In genomic region chr4:25238052-25238451, GRCh38 we compare ENCODE assay signal across 22 cellular contexts. TPM values are rescaled to one million over a fixed set of nuclear protein-coding genes. Genes with fewer than 3 reads are reported as not detected.
A peak's percentile ranks its signal among the peaks of the same experiment; 100 is the strongest.
DNase-seq lines count a peak whose midpoint lies in the region; ATAC-seq, FAIRE-seq and TF ChIP-seq lines count a peak whose summit lies in the region.
"Had no signal": no experiment of that assay in that cellular context is flagged by ENCODE, and none has a peak within 500 bp of the region (broad histone marks: within the 10 kb centered on the region; RNA-seq: fewer than 3 reads in every experiment).

No MANE protein-coding gene starts in this region.

- no peaks in the 10 kb centered on the region for H3K27me3 Mint-ChIP-seq in T-helper 1 cell treated with Interleukin-12 subunit alpha and Interleukin-12 subunit beta and Interleukin-4 antibody, amounts not matched to agents 30 μg/mL and 1 μg/mL, for 36 hours (ENCODE audit: low read depth)
- no peaks in the 10 kb centered on the region for H3K27me3 Mint-ChIP-seq in activated naive CD8-positive, alpha-beta T cell treated with anti-CD3 and anti-CD28 coated beads, Interleukin-2, amount 10 ng/mL, durations not matched to agents 7 days and 5 days
- no peaks in the 10 kb centered on the region for H3K27me3 Mint-ChIP-seq in activated naive CD8-positive, alpha-beta T cell treated with anti-CD3 and anti-CD28 coated beads for 36 hours
- H3K27me3 Mint-ChIP-seq in stimulated activated memory B cell treated with anti-CD40 and anti-IgM and Interleukin-4, amounts not matched to agents 10 μg/mL and 1 μg/mL and 100 μg/mL, for 72 hours = no peaks in the 10 kb centered on the region

- peaks cover 18% of the 10 kb centered on the region for H3K36me3 Mint-ChIP-seq in T-helper 1 cell treated with Interleukin-12 subunit alpha and Interleukin-12 subunit beta and Interleukin-4 antibody, amounts not matched to agents 30 μg/mL and 1 μg/mL, for 36 hours (ENCODE audit: low read depth)
- H3K36me3 Mint-ChIP-seq in activated naive CD8-positive, alpha-beta T cell treated with anti-CD3 and anti-CD28 coated beads, Interleukin-2, amount 10 ng/mL, durations not matched to agents 7 days and 5 days = peaks cover 36% of the 10 kb centered on the region
- H3K36me3 Mint-ChIP-seq in activated naive CD8-positive, alpha-beta T cell treated with anti-CD3 and anti-CD28 coated beads for 36 hours = peaks cover 31% of the 10 kb centered on the region
- H3K36me3 Mint-ChIP-seq in stimulated activated memory B cell treated with anti-CD40 and anti-IgM and Interleukin-4, amounts not matched to agents 10 μg/mL and 1 μg/mL and 100 μg/mL, for 72 hours = peaks cover 12% of the 10 kb centered on the region

- no peaks in the 10 kb centered on the region for H3K27me3 ChIP-seq in GM12878 (replicated peaks in 1 of 2; ENCODE audit: control insufficient read depth in 2 of 2, insufficient read depth in 2 of 2, low read length in 1 of 2)
- H3K27me3 ChIP-seq in SK-N-SH (ENCODE audit: insufficient read depth) = no peaks in the 10 kb centered on the region

- POLR2A ChIA-PET in activated naive CD8-positive, alpha-beta T cell treated with anti-CD3 and anti-CD28 coated beads, Interleukin-2, amount 10 ng/mL, durations not matched to agents 7 days and 5 days (lab: Charles Lee) = no interaction called here
- POLR2A ChIA-PET in GM12878 (lab: Charles Lee) (interaction anchor here (0.6 to 1.2 kb wide), 3 partner anchors 75 to 91 kb away, joined by 3 to 4 read pairs (median 4); partner anchors contain the start of gene ZCCHC4), SK-N-SH (lab: Yijun Ruan, JAX) (no interaction called here)

- peaks cover 40% of the 10 kb centered on the region for H3K4me1 Mint-ChIP-seq in T-helper 1 cell treated with Interleukin-12 subunit alpha and Interleukin-12 subunit beta and Interleukin-4 antibody, amounts not matched to agents 30 μg/mL and 1 μg/mL, for 36 hours (ENCODE audit: low read depth)
- peaks cover 39% of the 10 kb centered on the region for H3K4me1 Mint-ChIP-seq in activated naive CD8-positive, alpha-beta T cell treated with anti-CD3 and anti-CD28 coated beads, Interleukin-2, amount 10 ng/mL, durations not matched to agents 7 days and 5 days
- peaks cover 48% of the 10 kb centered on the region for H3K4me1 Mint-ChIP-seq in activated naive CD8-positive, alpha-beta T cell treated with anti-CD3 and anti-CD28 coated beads for 36 hours
- H3K4me1 Mint-ChIP-seq in stimulated activated memory B cell treated with anti-CD40 and anti-IgM and Interleukin-4, amounts not matched to agents 10 μg/mL and 1 μg/mL and 100 μg/mL, for 72 hours = peaks cover 51% of the 10 kb centered on the region

- SMC1A ChIA-PET in GM12878 (lab: Charles Lee; ENCODE audit: uncharacterized antibody, unreplicated experiment) = interaction anchor here (0.8 to 5.4 kb wide), 4 partner anchors 15 to 130 kb away, joined by 3 to 38 read pairs (median 9); partner anchors contain the start of gene ZCCHC4

- ATAC-seq in activated naive CD8-positive, alpha-beta T cell treated with anti-CD3 and anti-CD28 coated beads, Interleukin-2, amount 10 ng/mL, durations not matched to agents 7 days and 5 days (ENCODE audit: low read depth) = no peak
- no peak for ATAC-seq in GM12878
- no peak for ATAC-seq in stimulated activated memory B cell treated with anti-CD40 and anti-IgM and Interleukin-4, amounts not matched to agents 10 μg/mL and 1 μg/mL and 100 μg/mL, for 72 hours
- ATAC-seq in HG02870 (IDR thresholded peaks at IDR 0.05; ENCODE audit: unreplicated experiment) = no peak

- DNase-seq in T-helper 1 cell (no peak), GM12878 (ENCODE audit: low read depth, low spot score) (no peak), SK-N-SH (no peak)
- DNase-seq in activated naive CD8-positive, alpha-beta T cell treated with anti-CD3 and anti-CD28 coated beads, Interleukin-2, amount 10 ng/mL, durations not matched to agents 7 days and 5 days = no peak
- DNase-seq in activated naive CD8-positive, alpha-beta T cell treated with anti-CD3 and anti-CD28 coated beads for 36 hours = no peak
- DNase-seq: AML-193, Caco-2, GDM1, HFFc6, KG1, MV-4-11, NCI-H187 treated with DMSO at 0.1 percent for 48 hours, NCI-H2227 treated with DMSO at 0.1 percent for 48 hours, NCI-H510A treated with DMSO at 0.1 percent for 48 hours, NCI-H774, OCI-M1, Right ventricle myocardium superior had no signal

- H4K20me1 ChIP-seq in GM12878 (ENCODE audit: control insufficient read depth, insufficient read depth) (no peaks in the 10 kb centered on the region), SK-N-SH (ENCODE audit: insufficient read depth) (no peaks in the 10 kb centered on the region)

- BruUV-seq in GM12878 (replicated peaks; lab: Mats Ljungman, UMichigan) = no TSS peak

- H3K4me2 ChIP-seq in GM12878 (ENCODE audit: control insufficient read depth, insufficient read depth) (no peak overlapping the region; the same call in 1 of the 2 replicates), SK-N-SH (no peak overlapping the region)

- H3K79me2 ChIP-seq in GM12878 (ENCODE audit: control insufficient read depth, insufficient read depth, low read length) = peaks cover 77% of the 10 kb centered on the region
- peaks cover 55% of the 10 kb centered on the region for H3K79me2 ChIP-seq in SK-N-SH (ENCODE audit: insufficient read depth)

- TF ChIP-seq RAD21 in GM12878 (IDR thresholded peaks at IDR 0.05; ENCODE audit: insufficient read depth, low read depth, low read length) (no peak), SK-N-SH (IDR thresholded peaks at IDR 0.05; ENCODE audit: low read length) (no peak)

- no peak overlapping the region for H3K4me3 ChIP-seq in GM12878
- no peak overlapping the region for H3K4me3 ChIP-seq in SK-N-SH (ENCODE audit: low read depth in 2 of 2, low read length in 1 of 2)

- H3K36me3 ChIP-seq in GM12878 (ENCODE audit: control insufficient read depth in 2 of 2, insufficient read depth in 2 of 2, low read length in 1 of 2) = peaks cover 0 to 5% of the 10 kb centered on the region in 2 experiments; a peak in 2 of 4 replicates
- H3K36me3 ChIP-seq in SK-N-SH (replicated peaks in 1 of 2; ENCODE audit: control insufficient read depth in 1 of 2, insufficient read depth in 2 of 2, low read length in 1 of 2) = peaks cover 0 to 6% of the 10 kb centered on the region in 2 experiments

- 100% methylated on average over 1 of the region's 1 CpG for WGBS in GM12878 (ENCODE audit: insufficient coverage, insufficient replicate concordance, low lambda C conversion rate, missing lambda C conversion rate)
- WGBS in SK-N-SH (ENCODE audit: low lambda C conversion rate) = 100% methylated on average over 1 of the region's 1 CpG

- no peak for TF ChIP-seq POLR2A in GM12878 (IDR thresholded peaks at IDR 0.05; ENCODE audit: low read depth, low read length)

- no peak overlapping the region for H2AFZ ChIP-seq in GM12878 (ENCODE audit: control insufficient read depth, low read depth, low read length)
- no peak overlapping the region for H2AFZ ChIP-seq in SK-N-SH (ENCODE audit: low read depth)

- CTCF ChIA-PET in GM12878 (lab: Yijun Ruan, JAX) = interaction anchor here (3.8 kb wide), 1 partner anchor 75 kb away, joined by 32 read pairs; the partner anchor contains the start of gene ZCCHC4
- CTCF ChIA-PET in SK-N-SH (lab: Yijun Ruan, JAX) = interaction anchor here (0.6 to 1.5 kb wide), 2 partner anchors 12 to 74 kb away, joined by 3 read pairs; partner anchors contain the start of gene ZCCHC4

- TF ChIP-seq CTCF in GM12878 (IDR thresholded peaks at IDR 0.05 in 2 of 3, conservative IDR thresholded peaks at IDR 0.05 in 1 of 3; ENCODE audit: control insufficient read depth in 2 of 3, extremely low read depth in 1 of 3, insufficient read depth in 1 of 3, low read depth in 3 of 3, low read length in 3 of 3) (no peak), SK-N-SH (IDR thresholded peaks at IDR 0.05) (no peak)

- H3K4me1 ChIP-seq in GM12878 (ENCODE audit: control insufficient read depth, insufficient read depth, low read length) (peaks cover 10% of the 10 kb centered on the region), SK-N-SH (ENCODE audit: control insufficient read depth in 1 of 2, insufficient read depth in 2 of 2, low read depth in 1 of 2, low read length in 1 of 2) (no peaks in the 10 kb centered on the region; a peak in 1 of 4 replicates)
- H3K4me1 ChIP-seq: Caco-2 had no signal

- peak overlapping the region; percentile 18 for H3K27ac Mint-ChIP-seq in T-helper 1 cell treated with Interleukin-12 subunit alpha and Interleukin-12 subunit beta and Interleukin-4 antibody, amounts not matched to agents 30 μg/mL and 1 μg/mL, for 36 hours
- peak overlapping the region; percentile 30 for H3K27ac Mint-ChIP-seq in activated naive CD8-positive, alpha-beta T cell treated with anti-CD3 and anti-CD28 coated beads, Interleukin-2, amount 10 ng/mL, durations not matched to agents 7 days and 5 days
- H3K27ac Mint-ChIP-seq in activated naive CD8-positive, alpha-beta T cell treated with anti-CD3 and anti-CD28 coated beads for 36 hours = no peak overlapping the region
- H3K27ac Mint-ChIP-seq in stimulated activated memory B cell treated with anti-CD40 and anti-IgM and Interleukin-4, amounts not matched to agents 10 μg/mL and 1 μg/mL and 100 μg/mL, for 72 hours = peak overlapping the region; percentile 30
- H3K27ac Mint-ChIP-seq: HFFc6 had no signal

- H3K9me3 ChIP-seq in GM12878 (replicated peaks; ENCODE audit: control insufficient read depth, insufficient read depth, low read length) = peaks cover 6% of the 10 kb centered on the region; the same call in 2 of the 3 replicates
- peaks cover 4% of the 10 kb centered on the region; the same call in 1 of the 2 replicates for H3K9me3 ChIP-seq in SK-N-SH

- in situ Hi-C loops in GM12878 (cut with MboI) = loop anchor here (10.0 kb wide), 1 partner anchor 653 kb away; the partner anchor contains the start of gene DHX15

- H3K4me3 Mint-ChIP-seq in T-helper 1 cell treated with Interleukin-12 subunit alpha and Interleukin-12 subunit beta and Interleukin-4 antibody, amounts not matched to agents 30 μg/mL and 1 μg/mL, for 36 hours = no peak overlapping the region
- H3K4me3 Mint-ChIP-seq in activated naive CD8-positive, alpha-beta T cell treated with anti-CD3 and anti-CD28 coated beads, Interleukin-2, amount 10 ng/mL, durations not matched to agents 7 days and 5 days = peak overlapping the region; percentile 16
- H3K4me3 Mint-ChIP-seq in activated naive CD8-positive, alpha-beta T cell treated with anti-CD3 and anti-CD28 coated beads for 36 hours = no peak overlapping the region
- H3K4me3 Mint-ChIP-seq in stimulated activated memory B cell treated with anti-CD40 and anti-IgM and Interleukin-4, amounts not matched to agents 10 μg/mL and 1 μg/mL and 100 μg/mL, for 72 hours = no peak overlapping the region
- H3K4me3 Mint-ChIP-seq: HFFc6 had no signal

- no peak for TF ChIP-seq EP300 in GM12878 (IDR thresholded peaks at IDR 0.05; ENCODE audit: borderline replicate concordance in 1 of 2, control insufficient read depth in 1 of 2, low read depth in 2 of 2, low read length in 2 of 2)
- TF ChIP-seq EP300 in SK-N-SH (IDR thresholded peaks at IDR 0.05; ENCODE audit: borderline replicate concordance in 1 of 2, low read depth in 1 of 2, low read length in 1 of 2) = no peak

- peaks cover 18% of the 10 kb centered on the region for H3K9me3 Mint-ChIP-seq in T-helper 1 cell treated with Interleukin-12 subunit alpha and Interleukin-12 subunit beta and Interleukin-4 antibody, amounts not matched to agents 30 μg/mL and 1 μg/mL, for 36 hours
- peaks cover 4% of the 10 kb centered on the region for H3K9me3 Mint-ChIP-seq in activated naive CD8-positive, alpha-beta T cell treated with anti-CD3 and anti-CD28 coated beads, Interleukin-2, amount 10 ng/mL, durations not matched to agents 7 days and 5 days
- peaks cover 5% of the 10 kb centered on the region for H3K9me3 Mint-ChIP-seq in activated naive CD8-positive, alpha-beta T cell treated with anti-CD3 and anti-CD28 coated beads for 36 hours
- H3K9me3 Mint-ChIP-seq in stimulated activated memory B cell treated with anti-CD40 and anti-IgM and Interleukin-4, amounts not matched to agents 10 μg/mL and 1 μg/mL and 100 μg/mL, for 72 hours = no peaks in the 10 kb centered on the region

- no peaks in the 10 kb centered on the region for H3K9me2 ChIP-seq in SK-N-SH

- no peak overlapping the region for H3K27ac ChIP-seq in GM12878 (ENCODE audit: control insufficient read depth, insufficient read depth)
- H3K27ac ChIP-seq in SK-N-SH (ENCODE audit: low read depth in 2 of 2, low read length in 1 of 2) = no peak overlapping the region
- H3K27ac ChIP-seq: 22Rv1 had no signal

- no peak for FAIRE-seq in GM12878 (lab: Jason Lieb, UNC)
- FAIRE-seq: H54 had no signal

- H3F3A ChIP-seq in SK-N-SH (replicated peaks; ENCODE audit: insufficient read depth) = peaks cover 15% of the 10 kb centered on the region

- intact Hi-C loops in GM12878 (cut with micrococcal nuclease; ENCODE audit: unreplicated experiment) = loop anchor here (10.0 kb wide), 1 partner anchor 653 kb away; the partner anchor contains the start of gene DHX15

- H3K9ac ChIP-seq in GM12878 (ENCODE audit: control insufficient read depth, insufficient read depth, low read length) = no peak overlapping the region
- H3K9ac ChIP-seq in SK-N-SH = no peak overlapping the region

- RAD21 ChIA-PET in GM12878 (lab: Charles Lee; ENCODE audit: unreplicated experiment) = no interaction called here

RNA-seq across cellular contexts. Expression of gene PI4K2B, which starts 4.2 kb away (rescaled TPM):
- 10 to 100 TPM; 32.4 to 35.1 TPM for total RNA-seq in activated naive CD8-positive, alpha-beta T cell treated with anti-CD3 and anti-CD28 coated beads, Interleukin-2, amount 10 ng/mL, durations not matched to agents 7 days and 5 days
- 10 to 100 TPM; 43.2 to 44.9 TPM for total RNA-seq in activated naive CD8-positive, alpha-beta T cell treated with anti-CD3 and anti-CD28 coated beads for 36 hours
- 22.9 and 23.3 TPM in 2 replicates for total RNA-seq in GM12878 (2013; cell fraction: nucleolus; rRNA removed)
- total RNA-seq in GM12878 (2014; rRNA removed) (46.0 and 57.8 TPM in 2 replicates), GM12878 (2014; rRNA removed; fragmentation: Illumina TruSeq; extraction: Trizol) (52.0 and 52.5 TPM in 2 replicates), GM12878 (2021) (41.2 and 44.9 TPM in 2 replicates)
- 19.8 TPM for polyA plus RNA-seq in GM12878 (2011; ENCODE audit: low read depth)
- polyA plus RNA-seq in GM12878 (2011; rRNA removed) (37.5 and 72.8 TPM in 2 replicates), GM12878 (2014; fragmentation: Illumina TruSeq; extraction: Trizol) (40.1 and 58.6 TPM in 2 replicates), GM12878 (2014; fragmentation: Nextera tagmentation; extraction: Ambion mirVana) (10 to 100 TPM; 12.9 to 18.2 TPM), GM12878 (2014; rRNA removed) (28.0 and 32.6 TPM in 2 replicates), GM12878 (2016; fragmentation: Nextera tagmentation; extraction: Ambion mirVana) (10 to 100 TPM; 50.0 to 55.3 TPM), SK-N-SH (2012; rRNA removed) (3.1 and 3.7 TPM in 2 replicates)
- 8.5 and 11.5 TPM in 2 replicates for polyA plus RNA-seq in GM12878 (2011; cell fraction: cytosol; rRNA removed)
- 14.2 and 17.2 TPM in 2 replicates for polyA plus RNA-seq in GM12878 (2011; cell fraction: nucleus; rRNA removed)
- polyA plus RNA-seq in GM12878 (2012) = 33.4 and 42.6 TPM in 2 replicates
- 9.1 and 11.2 TPM in 2 replicates for polyA minus RNA-seq in GM12878 (2011; rRNA and poly(A)+ RNA removed)
- polyA minus RNA-seq in GM12878 (2011; cell fraction: cytosol; rRNA and poly(A)+ RNA removed) = 7.7 and 8.0 TPM in 2 replicates
- polyA minus RNA-seq in GM12878 (2011; cell fraction: nucleus; rRNA and poly(A)+ RNA removed) = 7.0 and 10.3 TPM in 2 replicates
- 5.2 and 6.0 TPM in 2 replicates for polyA plus RNA-seq in SK-N-SH (2012; cell fraction: cytosol; rRNA removed)
- 1.6 and 2.5 TPM in 2 replicates for polyA plus RNA-seq in SK-N-SH (2012; cell fraction: nucleus; rRNA removed)
